In the genomic region with DNA sequence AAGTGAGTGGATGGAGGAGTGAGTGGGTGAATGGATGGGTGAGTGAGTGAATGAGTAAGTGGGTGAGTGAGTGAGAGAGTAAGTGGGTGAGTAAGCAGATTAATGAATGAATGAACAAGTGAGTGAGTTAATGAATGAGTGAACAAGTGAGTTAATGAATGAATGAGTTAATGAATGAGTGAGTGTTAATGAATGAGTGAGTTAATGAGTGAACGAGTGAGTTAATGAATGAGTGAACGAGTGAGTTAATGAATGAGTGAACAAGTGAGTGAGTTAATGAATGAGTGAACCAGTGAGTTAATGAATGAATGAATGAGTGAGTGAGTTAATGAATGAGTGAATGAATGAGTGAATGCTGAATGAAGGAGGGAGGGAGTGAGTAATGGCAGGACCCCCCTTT, we compare ENCODE assay signal across 17 cellular contexts. TPM values are rescaled to one million over a fixed set of nuclear protein-coding genes. Genes with fewer than 3 reads are reported as not detected.
A peak's percentile ranks its signal among the peaks of the same experiment; 100 is the strongest.
DNase-seq lines count a peak whose midpoint lies in the region; ATAC-seq, FAIRE-seq and TF ChIP-seq lines count a peak whose summit lies in the region.
"Had no signal": no experiment of that assay in that cellular context is flagged by ENCODE, and none has a peak within 500 bp of the region (broad histone marks: within the 10 kb centered on the region; RNA-seq: fewer than 3 reads in every experiment).

No MANE protein-coding gene starts in this region.

- TF ChIP-seq CTCF in HepG2 (CRISPR knock-in tag; IDR thresholded peaks at IDR 0.05) (no peak), right lobe of liver (IDR thresholded peaks at IDR 0.05) (no peak), GM12878 (IDR thresholded peaks at IDR 0.05 in 2 of 3, conservative IDR thresholded peaks at IDR 0.05 in 1 of 3; ENCODE audit: control insufficient read depth in 2 of 3, extremely low read depth in 1 of 3, insufficient read depth in 1 of 3, low read depth in 3 of 3, low read length in 3 of 3) (no peak), neural progenitor cell (IDR thresholded peaks at IDR 0.05) (no peak), GM23338 (conservative IDR thresholded peaks at IDR 0.05; ENCODE audit: low read depth in 2 of 2) (no peak)

- H3K36me3 Mint-ChIP-seq in neural progenitor cell (peaks cover 2% of the 10 kb centered on the region), GM23338 (ENCODE audit: low read depth) (peaks cover 8% of the 10 kb centered on the region), T-cell (no peaks in the 10 kb centered on the region)
- H3K36me3 Mint-ChIP-seq: CD14-positive monocyte; CD4-positive, alpha-beta memory T cell had no signal

- H3K4me3 Mint-ChIP-seq in neural progenitor cell: no peak overlapping the region
- H3K4me3 Mint-ChIP-seq in GM23338: no peak overlapping the region; the same call in 2 of the 3 replicates
- no peak overlapping the region for H3K4me3 Mint-ChIP-seq in T-cell
- H3K4me3 Mint-ChIP-seq: CD14-positive monocyte; CD4-positive, alpha-beta memory T cell; HFFc6 had no signal

- CTCF ChIA-PET in HepG2 (lab: Yijun Ruan, JAX; ENCODE audit: low intra/inter-chr PET ratio, low total read pairs) (no interaction called here), GM12878 (lab: Yijun Ruan, JAX) (no interaction called here), T-cell (lab: Charles Lee) (no interaction called here)

- H3K79me2 ChIP-seq in HepG2 (ENCODE audit: insufficient read depth, low read length): no peaks in the 10 kb centered on the region
- H3K79me2 ChIP-seq in GM12878 (ENCODE audit: control insufficient read depth, insufficient read depth, low read length): no peaks in the 10 kb centered on the region
- no peaks in the 10 kb centered on the region for H3K79me2 ChIP-seq in neural progenitor cell (ENCODE audit: low read depth)
- H3K79me2 ChIP-seq in GM23338 (replicated peaks; ENCODE audit: insufficient read depth): no peaks in the 10 kb centered on the region

- H3K36me3 ChIP-seq in HepG2 (replicated peaks in 1 of 2; ENCODE audit: control insufficient read depth in 1 of 2, insufficient read depth in 2 of 2, low read length in 2 of 2) (no peaks in the 10 kb centered on the region), right lobe of liver (no peaks in the 10 kb centered on the region), GM12878 (ENCODE audit: control insufficient read depth in 2 of 2, insufficient read depth in 2 of 2, low read length in 1 of 2) (no peaks in the 10 kb centered on the region), neural progenitor cell (no peaks in the 10 kb centered on the region), GM23338 (ENCODE audit: insufficient read depth) (no peaks in the 10 kb centered on the region)
- H3K36me3 ChIP-seq: HAP-1 had no signal

- H3K4me2 ChIP-seq in HepG2 (ENCODE audit: low read depth, low read length) (no peak overlapping the region), GM12878 (ENCODE audit: control insufficient read depth, insufficient read depth) (no peak overlapping the region), neural progenitor cell (no peak overlapping the region), GM23338 (no peak overlapping the region)
- H3K4me2 ChIP-seq: BLaER1 had no signal

- intact Hi-C loops in HepG2 (cut with micrococcal nuclease; ENCODE audit: unreplicated experiment) (no loop called here), right lobe of liver (cut with DNase I) (no loop called here), GM12878 (cut with micrococcal nuclease; ENCODE audit: unreplicated experiment) (no loop called here)

- in situ Hi-C loops in HepG2 (cut with HindIII; ENCODE audit: extremely low pct_ligation_motif_present, low pct_unique_long_range_greater_than_20kb): no loop called here
- in situ Hi-C loops in GM12878 (cut with MboI): no loop called here

- H3K9me3 ChIP-seq in HepG2 (ENCODE audit: low read length): no peaks in the 10 kb centered on the region
- H3K9me3 ChIP-seq in right lobe of liver: no peaks in the 10 kb centered on the region
- no peaks in the 10 kb centered on the region; the same call in 2 of the 3 replicates for H3K9me3 ChIP-seq in GM12878 (replicated peaks; ENCODE audit: control insufficient read depth, insufficient read depth, low read length)
- H3K9me3 ChIP-seq in neural progenitor cell (ENCODE audit: low read depth): no peaks in the 10 kb centered on the region
- H3K9me3 ChIP-seq: HAP-1 had no signal

- no peak overlapping the region for H2AFZ ChIP-seq in HepG2 (ENCODE audit: low read length)
- no peak overlapping the region for H2AFZ ChIP-seq in GM12878 (ENCODE audit: control insufficient read depth, low read depth, low read length)
- no peak overlapping the region for H2AFZ ChIP-seq in neural progenitor cell (replicated peaks)
- no peak overlapping the region for H2AFZ ChIP-seq in GM23338

- H3K27ac Mint-ChIP-seq in neural progenitor cell (peak overlapping the region; percentile 14), GM23338 (no peak overlapping the region), T-cell (no peak overlapping the region)
- H3K27ac Mint-ChIP-seq: CD4-positive, alpha-beta memory T cell; HFFc6 had no signal

- no peaks in the 10 kb centered on the region for H3K9me2 ChIP-seq in GM23338 (ENCODE audit: insufficient read depth)

- no peak for TF ChIP-seq EP300 in HepG2 (IDR thresholded peaks at IDR 0.05; ENCODE audit: low read depth in 2 of 2, low read length in 2 of 2)
- no peak for TF ChIP-seq EP300 in HepG2 (CRISPR knock-in tag; IDR thresholded peaks at IDR 0.05; ENCODE audit: borderline replicate concordance)
- no peak for TF ChIP-seq EP300 in GM12878 (IDR thresholded peaks at IDR 0.05; ENCODE audit: borderline replicate concordance in 1 of 2, control insufficient read depth in 1 of 2, low read depth in 2 of 2, low read length in 2 of 2)

- H3K27ac ChIP-seq in HepG2 (ENCODE audit: extremely low read length, insufficient read depth, low read length) (no peak overlapping the region), right lobe of liver (no peak overlapping the region), GM12878 (ENCODE audit: control insufficient read depth, insufficient read depth) (no peak overlapping the region), neural progenitor cell (no peak overlapping the region), GM23338 (ENCODE audit: low read depth) (no peak overlapping the region)
- H3K27ac ChIP-seq: BLaER1 had no signal

- H3K9ac ChIP-seq in HepG2 (ENCODE audit: insufficient read depth, low read depth, low read length) (no peak overlapping the region), GM12878 (ENCODE audit: control insufficient read depth, insufficient read depth, low read length) (no peak overlapping the region), neural progenitor cell (no peak overlapping the region)
- H3K9ac ChIP-seq: BLaER1 had no signal

- H3F3A ChIP-seq in neural progenitor cell (ENCODE audit: low read depth) (no peaks in the 10 kb centered on the region), GM23338 (replicated peaks; ENCODE audit: low read depth) (no peaks in the 10 kb centered on the region)

- RAD21 ChIA-PET in GM12878 (lab: Charles Lee; ENCODE audit: unreplicated experiment): no interaction called here

- H3K4me1 Mint-ChIP-seq in neural progenitor cell: peaks cover 9% of the 10 kb centered on the region
- peaks cover 3% of the 10 kb centered on the region; the same call in 2 of the 3 replicates for H3K4me1 Mint-ChIP-seq in GM23338
- H3K4me1 Mint-ChIP-seq in T-cell: no peaks in the 10 kb centered on the region
- H3K4me1 Mint-ChIP-seq: CD14-positive monocyte had no signal

- ATAC-seq in HepG2 (no peak), right lobe of liver (no peak), GM12878 (no peak), GM23338 (no peak), T-cell (replicated peaks in 1 of 4) (no peak)

- H3K9me3 Mint-ChIP-seq in neural progenitor cell: no peaks in the 10 kb centered on the region
- H3K9me3 Mint-ChIP-seq in GM23338: peaks cover 9% of the 10 kb centered on the region
- H3K9me3 Mint-ChIP-seq in T-cell: no peaks in the 10 kb centered on the region
- H3K9me3 Mint-ChIP-seq: CD4-positive, alpha-beta memory T cell had no signal

- H4K20me1 ChIP-seq in HepG2 (ENCODE audit: insufficient read depth, low read length) (no peaks in the 10 kb centered on the region), GM12878 (ENCODE audit: control insufficient read depth, insufficient read depth) (no peaks in the 10 kb centered on the region), neural progenitor cell (ENCODE audit: low read depth) (no peaks in the 10 kb centered on the region), GM23338 (replicated peaks; ENCODE audit: insufficient read depth) (no peaks in the 10 kb centered on the region)

- H3K27me3 ChIP-seq in HepG2 (ENCODE audit: control insufficient read depth in 1 of 2, insufficient read depth in 2 of 2, low read length in 2 of 2): peaks cover 0 to 2% of the 10 kb centered on the region in 2 experiments; a peak in 2 of 5 replicates
- H3K27me3 ChIP-seq in right lobe of liver: no peaks in the 10 kb centered on the region
- H3K27me3 ChIP-seq in GM12878 (replicated peaks in 1 of 2; ENCODE audit: control insufficient read depth in 2 of 2, insufficient read depth in 2 of 2, low read length in 1 of 2): no peaks in the 10 kb centered on the region
- no peaks in the 10 kb centered on the region for H3K27me3 ChIP-seq in neural progenitor cell
- no peaks in the 10 kb centered on the region for H3K27me3 ChIP-seq in GM23338 (ENCODE audit: insufficient read depth)
- H3K27me3 ChIP-seq: BLaER1 had no signal

- H3K4me3 ChIP-seq in HepG2 (replicated peaks in 1 of 3; ENCODE audit: insufficient read depth in 1 of 3, low read depth in 2 of 3, low read length in 3 of 3) (no peak overlapping the region), right lobe of liver (no peak overlapping the region), GM12878 (no peak overlapping the region), neural progenitor cell (no peak overlapping the region), GM23338 (no peak overlapping the region)
- H3K4me3 ChIP-seq: BLaER1, HAP-1 had no signal

- SMC1A ChIA-PET in GM12878 (lab: Charles Lee; ENCODE audit: uncharacterized antibody, unreplicated experiment): no interaction called here

- H3K4me1 ChIP-seq in HepG2 (ENCODE audit: insufficient read depth, low read length) (no peaks in the 10 kb centered on the region), right lobe of liver (no peaks in the 10 kb centered on the region), GM12878 (ENCODE audit: control insufficient read depth, insufficient read depth, low read length) (no peaks in the 10 kb centered on the region), neural progenitor cell (peaks cover 11% of the 10 kb centered on the region), GM23338 (ENCODE audit: insufficient read depth) (no peaks in the 10 kb centered on the region)
- H3K4me1 ChIP-seq: HAP-1 had no signal

- H3K27me3 Mint-ChIP-seq in neural progenitor cell (ENCODE audit: insufficient read depth, low read depth): peaks cover 6% of the 10 kb centered on the region
- peaks cover 5% of the 10 kb centered on the region for H3K27me3 Mint-ChIP-seq in GM23338 (ENCODE audit: insufficient read depth, low read depth, poor library complexity)
- H3K27me3 Mint-ChIP-seq in T-cell: peaks cover 5 to 19% of the 10 kb centered on the region in 2 donors

- WGBS in HepG2 (ENCODE audit: low lambda C conversion rate): 61% methylated on average over 2 of the region's 2 CpGs
- 60% methylated on average over 2 of the region's 2 CpGs for WGBS in right lobe of liver (ENCODE audit: insufficient coverage, low coverage, low lambda C conversion rate, missing lambda C conversion rate)
- 55% methylated on average over 2 of the region's 2 CpGs for WGBS in GM12878 (ENCODE audit: insufficient coverage, insufficient replicate concordance, low lambda C conversion rate, missing lambda C conversion rate)

- BruUV-seq in HepG2 (replicated peaks; lab: Mats Ljungman, UMichigan): no TSS peak
- no TSS peak for BruUV-seq in GM12878 (replicated peaks; lab: Mats Ljungman, UMichigan)

- no peak for FAIRE-seq in HepG2 (lab: Jason Lieb, UNC)
- FAIRE-seq in GM12878 (lab: Jason Lieb, UNC): no peak
- FAIRE-seq: GM19239 had no signal

- TF ChIP-seq POLR2A in HepG2 (IDR thresholded peaks at IDR 0.05; ENCODE audit: insufficient read depth in 1 of 2, low read depth in 2 of 2, low read length in 2 of 2) (no peak), right lobe of liver (IDR thresholded peaks at IDR 0.05) (no peak), GM12878 (IDR thresholded peaks at IDR 0.05; ENCODE audit: low read depth, low read length) (no peak)

- POLR2A ChIA-PET in HepG2 (lab: Yijun Ruan, JAX) (no interaction called here), GM12878 (lab: Charles Lee) (no interaction called here), T-cell (lab: Charles Lee) (no interaction called here)

- TF ChIP-seq RAD21 in HepG2 (CRISPR knock-in tag; IDR thresholded peaks at IDR 0.05): no peak
- TF ChIP-seq RAD21 in GM12878 (IDR thresholded peaks at IDR 0.05; ENCODE audit: insufficient read depth, low read depth, low read length): no peak

- DNase-seq in HepG2 (ENCODE audit: low spot score) (no peak), right lobe of liver (no peak), GM12878 (ENCODE audit: low read depth, low spot score) (no peak), neural progenitor cell (ENCODE audit: low spot score) (no peak), GM23338 (ENCODE audit: low spot score) (no peak), T-cell (no peak), RKO (ENCODE audit: low spot score) (no peak)
- DNase-seq: CD4-positive, alpha-beta memory T cell; DMS153; DMS79 treated with DMSO at 0.1 percent for 48 hours; GF-D8; HFFc6 had no signal

RNA-seq across cellular contexts. Expression of a gene that starts 26.4 kb away (rescaled TPM):
- total RNA-seq in HepG2 (2016; rRNA removed; fragmentation: Illumina TruSeq; extraction: Trizol) (0.53 and 0.94 TPM in 2 replicates), right lobe of liver (1 to 10 TPM in 4 of 6 experiments, under 1 TPM in 2; 0.93 to 2.9 (median 2.2) TPM), GM12878 (2014; rRNA removed) (not detected in 2 replicates), GM12878 (2014; rRNA removed; fragmentation: Illumina TruSeq; extraction: Trizol) (not detected in 2 replicates), GM12878 (2021) (0.13 and 0.26 TPM in 2 replicates), neural progenitor cell (ENCODE audit: low replicate concordance) (1.3 and 3.2 TPM in 2 replicates), T-cell (under 1 TPM in 2 of 5 donors, not detected in 3; 0.18 to 0.23 TPM)
- 0.26 and 0.91 TPM in 2 replicates for total RNA-seq in HepG2 (2016; cell fraction: cytosol; rRNA removed; fragmentation: Illumina TruSeq; extraction: Trizol; ENCODE audit: low read depth)
- 0.77 and 1.1 TPM in 2 replicates for total RNA-seq in HepG2 (2016; cell fraction: insoluble cytoplasmic fraction; rRNA removed; fragmentation: Illumina TruSeq; extraction: Trizol)
- 0.48 and 0.90 TPM in 2 replicates for total RNA-seq in HepG2 (2016; cell fraction: membrane; rRNA removed; fragmentation: Illumina TruSeq; extraction: Trizol)
- 0.81 and 2.0 TPM in 2 replicates for total RNA-seq in HepG2 (2016; cell fraction: nucleus; rRNA removed; fragmentation: Illumina TruSeq; extraction: Trizol)
- polyA plus RNA-seq in HepG2 (2011; rRNA removed) (0.81 and 0.82 TPM in 2 replicates), GM12878 (2011; rRNA removed) (not detected in 2 replicates), GM12878 (2014; fragmentation: Illumina TruSeq; extraction: Trizol) (not detected in 2 replicates), GM12878 (2014; fragmentation: Nextera tagmentation; extraction: Ambion mirVana) (not detected), GM12878 (2014; rRNA removed) (0.13 TPM in 1 of 2 replicates, not detected in the other), GM12878 (2016; fragmentation: Nextera tagmentation; extraction: Ambion mirVana) (under 1 TPM; 0.20 to 0.83 TPM), GM23338 (2016; fragmentation: Nextera tagmentation; extraction: Ambion mirVana) (10.0 and 11.9 TPM in 2 replicates)
- polyA plus RNA-seq in HepG2 (2011; cell fraction: cytosol; rRNA removed): 0.13 and 0.70 TPM in 2 replicates
- polyA plus RNA-seq in HepG2 (2011; cell fraction: nucleus; rRNA removed): 10.6 and 14.1 TPM in 2 replicates
- 0.39 and 0.79 TPM in 2 replicates for polyA plus RNA-seq in HepG2 (2012)
- 0.59 and 0.60 TPM in 2 replicates for polyA plus RNA-seq in HepG2 (2016; cell fraction: cytosol; fragmentation: Illumina TruSeq; extraction: Trizol; ENCODE audit: low read depth)
- 1.1 and 1.2 TPM in 2 replicates for polyA plus RNA-seq in HepG2 (2016; cell fraction: insoluble cytoplasmic fraction; fragmentation: Illumina TruSeq; extraction: Trizol; ENCODE audit: low read depth)
- 0.76 and 0.84 TPM in 2 replicates for polyA plus RNA-seq in HepG2 (2016; cell fraction: membrane; fragmentation: Illumina TruSeq; extraction: Trizol; ENCODE audit: low read depth)
- 5.1 and 6.3 TPM in 2 replicates for polyA plus RNA-seq in HepG2 (2016; cell fraction: nucleus; fragmentation: Illumina TruSeq; extraction: Trizol; ENCODE audit: insufficient read depth, low read depth)
- 1.6 TPM in 1 of 2 replicates, not detected in the other for polyA minus RNA-seq in HepG2 (2011; rRNA and poly(A)+ RNA removed; ENCODE audit: low replicate concordance)
- 0.30 and 0.62 TPM in 2 replicates for polyA minus RNA-seq in HepG2 (2011; cell fraction: cytosol; rRNA and poly(A)+ RNA removed)
- 0.62 and 1.0 TPM in 2 replicates for polyA minus RNA-seq in HepG2 (2011; cell fraction: nucleus; rRNA and poly(A)+ RNA removed)
- total RNA-seq in GM12878 (2013; cell fraction: nucleolus; rRNA removed): 0.54 and 1.0 TPM in 2 replicates
- 0.18 TPM for polyA plus RNA-seq in GM12878 (2011; ENCODE audit: low read depth)
- polyA plus RNA-seq in GM12878 (2011; cell fraction: cytosol; rRNA removed): not detected in 2 replicates
- polyA plus RNA-seq in GM12878 (2011; cell fraction: nucleus; rRNA removed): not detected in 2 replicates
- 0.67 and 0.89 TPM in 2 replicates for polyA plus RNA-seq in GM12878 (2012)
- not detected in 2 replicates for polyA minus RNA-seq in GM12878 (2011; rRNA and poly(A)+ RNA removed)
- polyA minus RNA-seq in GM12878 (2011; cell fraction: cytosol; rRNA and poly(A)+ RNA removed): not detected in 2 replicates
- polyA minus RNA-seq in GM12878 (2011; cell fraction: nucleus; rRNA and poly(A)+ RNA removed): not detected in 2 replicates
- total RNA-seq in GM23338 (2014; rRNA removed; shearing (Covaris generic)): 7.3 and 9.0 TPM in 2 replicates
- total RNA-seq: CD4-positive, alpha-beta memory T cell; HFFc6 had no signal
- polyA plus RNA-seq: AG04450; CD14-positive monocyte; CD4-positive, alpha-beta memory T cell had no signal
